In the genomic region with DNA sequence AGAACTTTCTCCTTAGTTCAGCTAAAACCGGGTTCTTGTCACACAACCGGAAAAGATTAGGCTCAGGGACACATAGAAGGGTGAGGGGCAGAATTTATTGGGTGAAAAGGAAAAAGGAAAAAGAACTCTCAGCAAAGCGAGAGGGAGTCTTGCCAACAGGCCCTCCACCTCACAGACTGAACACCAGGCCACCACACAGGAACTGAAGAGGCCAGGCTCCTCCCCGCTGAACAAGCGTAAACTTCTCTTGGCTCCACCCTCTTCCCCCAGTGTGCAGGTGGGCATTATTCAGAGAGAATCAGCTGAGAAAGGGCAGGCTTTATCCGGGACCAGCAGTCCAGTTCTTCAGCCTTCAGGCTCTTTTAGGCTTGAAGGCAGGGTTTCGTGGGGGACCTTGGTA, we compare ENCODE assay signal across 8 cellular contexts.
DNase-seq lines count a peak whose midpoint lies in the region; ATAC-seq and TF ChIP-seq lines count a peak whose summit lies in the region.

No MANE protein-coding gene starts in this region.

- H4K20me1 ChIP-seq in osteoblast (ENCODE audit: insufficient read depth, low read length), result peaks cover 3% of the 10 kb centered on the region

- H3K9me3 ChIP-seq in HUES6 (ENCODE audit: control insufficient read depth, insufficient read depth, low read depth, low read length), result no peaks in the 10 kb centered on the region
- no peaks in the 10 kb centered on the region for H3K9me3 ChIP-seq in osteoblast (ENCODE audit: low read depth, low read length)

- peak; percentile 83 for ATAC-seq in GM21447 (IDR thresholded peaks at IDR 0.05; ENCODE audit: unreplicated experiment)

- peaks cover 22% of the 10 kb centered on the region for H3K4me1 ChIP-seq in HUES6 (ENCODE audit: control insufficient read depth, insufficient read depth, low read length)
- peaks cover 26% of the 10 kb centered on the region for H3K4me1 ChIP-seq in osteoblast (ENCODE audit: insufficient read depth, low read length)

- no peak overlapping the region for H3K27ac ChIP-seq in HUES6 (ENCODE audit: low read depth, low read length)
- H3K27ac ChIP-seq in osteoblast (ENCODE audit: low read depth, low read length), result no peak overlapping the region

- H3K4me2 ChIP-seq in osteoblast (ENCODE audit: insufficient read depth, low read length), result no peak overlapping the region

- H3K4me3 ChIP-seq in GM12864 (ENCODE audit: low read depth, low read length) (peak overlapping the region; percentile 31; the same call in 1 of the 2 replicates), HUES6 (ENCODE audit: low read depth, low read length) (no peak overlapping the region), osteoblast (ENCODE audit: insufficient read depth, low read length) (no peak overlapping the region)

- no peaks in the 10 kb centered on the region for H3K27me3 ChIP-seq in HUES6 (ENCODE audit: control insufficient read depth, insufficient read depth, low read length)
- H3K27me3 ChIP-seq in osteoblast (ENCODE audit: insufficient read depth, low read length), result no peaks in the 10 kb centered on the region

- no peaks in the 10 kb centered on the region for H3K36me3 ChIP-seq in HUES6 (ENCODE audit: control insufficient read depth, insufficient read depth, low read length)
- no peaks in the 10 kb centered on the region for H3K36me3 ChIP-seq in osteoblast (ENCODE audit: insufficient read depth, low read length)

- H3K79me2 ChIP-seq in osteoblast (ENCODE audit: insufficient read depth, low read length), result peaks cover 23% of the 10 kb centered on the region

- DNase-seq in GM12864 (ENCODE audit: low read depth) (peak; percentile 66), RKO (ENCODE audit: low spot score) (no peak), GF-D8 (lab: John Stamatoyannopoulos, UW) (no peak), osteoblast (ENCODE audit: insufficient read length, low spot score, missing footprints) (no peak)
- peak; percentile 29 for DNase-seq in activated gamma-delta T cell treated with anti-CD3 and anti-CD28 coated beads, Interleukin-2, amount 50 U/mL, for 16 hours (ENCODE audit: low read depth)
- DNase-seq in stimulated activated CD4-positive, alpha-beta T cell treated with anti-CD3 and anti-CD28 coated beads, Interleukin-4, amount 100 ng/mL, for 24 hours, result peak; percentile 12

- peak overlapping the region; percentile 18 for H3K9ac ChIP-seq in HUES6 (ENCODE audit: low read length)

- TF ChIP-seq CTCF in GM12864 (IDR thresholded peaks at IDR 0.05; ENCODE audit: low read depth, low read length, missing control alignments), result no peak
- no peak for TF ChIP-seq CTCF in osteoblast (IDR thresholded peaks at IDR 0.05; ENCODE audit: extremely low read depth, low read depth, low read length)

- H2AFZ ChIP-seq in osteoblast (ENCODE audit: low read length), result no peak overlapping the region

Comparison
In these comparisons a context has a peak if more than half of its experiments do, and no peak if none do; other contexts are left out.
1. DNase-seq: peak in GM12864 (single experiment), activated gamma-delta T cell treated with anti-CD3 and anti-CD28 coated beads, Interleukin-2, amount 50 U/mL, for 16 hours (single experiment) and stimulated activated CD4-positive, alpha-beta T cell treated with anti-CD3 and anti-CD28 coated beads, Interleukin-4, amount 100 ng/mL, for 24 hours (single experiment); none in RKO (single experiment), GF-D8 (single experiment) and osteoblast (single experiment).